Comparison of ENCODE assay signal across 35 cellular contexts in genomic region chr3:66164155-66164554, GRCh38.
"Had no signal": no experiment of that assay in that cellular context is flagged by ENCODE, and none has a peak within 500 bp of the region (broad histone marks: within the 10 kb centered on the region; RNA-seq: fewer than 3 reads in every experiment).

No MANE protein-coding gene starts in this region.

- DNase-seq: Karpas-422, Kasumi-1, MG63, MM.1S, MV-4-11, NCI-H1048, NCI-H1092, NCI-H1092 treated with DMSO at 0.1 percent for 48 hours, NCI-H1105, NCI-H1105 treated with DMSO at 0.1 percent for 48 hours, NCI-H1417, NCI-H1417 treated with DMSO at 0.1 percent for 48 hours, NCI-H1436, NCI-H1436 treated with DMSO at 0.1 percent for 48 hours, NCI-H146, NCI-H1694, NCI-H1694 treated with DMSO at 0.1 percent for 48 hours, NCI-H187, NCI-H187 treated with DMSO at 0.1 percent for 48 hours, NCI-H1930, NCI-H2029, NCI-H2029 treated with DMSO at 0.1 percent for 48 hours, NCI-H2081, NCI-H2081 treated with DMSO at 0.1 percent for 48 hours, NCI-H2107, NCI-H2171, NCI-H2171 treated with DMSO at 0.1 percent for 48 hours, NCI-H2227 treated with DMSO at 0.1 percent for 48 hours, NCI-H226, NCI-H345, NCI-H446, NCI-H446 treated with DMSO at 0.1 percent for 48 hours, NCI-H510A, NCI-H510A treated with DMSO at 0.1 percent for 48 hours had no signal

- H3K36me3 ChIP-seq: MG63 had no signal

- H3K4me2 ChIP-seq: KMS-11 had no signal

- H3K27me3 ChIP-seq: MG63 had no signal

- H3K27ac ChIP-seq: KMS-11 had no signal

- H3K9me3 ChIP-seq: MG63 had no signal

- H3K9ac ChIP-seq: KMS-11 had no signal

- H3K4me3 ChIP-seq: MG63 had no signal
